Comparison of ENCODE assay signal across 8 cellular contexts in the genomic region with DNA sequence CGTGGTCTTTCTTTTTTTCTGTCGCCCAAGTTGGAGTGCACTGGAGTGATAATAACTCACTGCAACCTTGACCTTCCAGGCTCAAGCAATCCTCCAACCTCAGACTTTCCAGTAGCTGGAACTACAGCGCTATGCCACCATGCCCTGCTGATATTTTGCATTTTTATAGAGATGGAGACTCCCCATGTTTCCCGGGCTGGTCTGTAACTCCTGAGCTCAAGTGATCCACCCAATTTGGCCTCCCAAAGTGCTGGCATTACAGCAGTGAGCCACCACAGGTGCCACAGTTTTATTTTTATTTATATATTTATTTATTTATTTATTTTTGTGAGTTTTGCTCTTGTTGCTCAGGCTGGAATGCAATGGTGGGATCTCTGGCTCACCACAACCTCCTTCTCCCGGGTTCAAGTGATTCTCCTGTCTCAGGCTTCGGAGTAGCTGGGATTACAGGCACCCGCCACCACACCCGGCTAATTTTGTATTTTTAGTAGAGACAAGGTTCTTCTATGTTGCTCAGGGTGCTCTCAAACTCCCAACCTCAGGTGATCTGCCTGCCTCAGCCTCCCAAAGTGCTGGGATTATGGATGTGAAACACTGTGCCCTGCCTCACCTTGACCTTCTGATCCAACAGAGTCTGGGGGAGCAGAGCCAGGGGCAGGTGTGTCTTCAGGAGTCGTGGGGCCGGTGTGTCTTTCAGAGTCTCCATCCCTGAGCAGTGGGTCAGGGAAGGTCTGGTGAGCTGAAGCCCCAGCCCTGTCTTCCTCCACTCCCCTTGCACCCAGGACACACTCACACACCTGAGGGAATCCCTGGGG. TPM values are rescaled to one million over a fixed set of nuclear protein-coding genes. Genes with fewer than 3 reads are reported as not detected.
"Had no signal": no experiment of that assay in that cellular context is flagged by ENCODE, and none has a peak within 500 bp of the region (broad histone marks: within the 10 kb centered on the region; RNA-seq: fewer than 3 reads in every experiment).

No MANE protein-coding gene starts in this region.

RNA-seq across cellular contexts. Expression of gene SULT1A1, which starts 2.0 kb away (rescaled TPM):
- total RNA-seq: RPMI7951 had no signal

RNA-seq across cellular contexts. Expression of gene SULT1A2, which starts 11.0 kb away (rescaled TPM):
- total RNA-seq: HT1080, LHCN-M2, RPMI7951, SJCRH30 had no signal
- polyA plus RNA-seq: IgD-negative memory B cell had no signal

RNA-seq across cellular contexts. Expression of gene NPIPB8, which starts 30.0 kb away (rescaled TPM):
- total RNA-seq: HT1080, K562, MCF 10A, Right ventricle myocardium inferior, RPMI7951, SJCRH30 had no signal
- polyA plus RNA-seq: IgD-negative memory B cell had no signal
